11 cellular contexts compared by ENCODE assay signal in genomic region chr13:32471187-32471922, GRCh38. TPM values are rescaled to one million over a fixed set of nuclear protein-coding genes. Genes with fewer than 3 reads are reported as not detected.
DNase-seq lines count a peak whose midpoint lies in the region; ATAC-seq, FAIRE-seq and TF ChIP-seq lines count a peak whose summit lies in the region.
"Had no signal": no experiment of that assay in that cellular context is flagged by ENCODE, and none has a peak within 500 bp of the region (broad histone marks: within the 10 kb centered on the region; RNA-seq: fewer than 3 reads in every experiment).

No MANE protein-coding gene starts in this region.

- H3K9ac ChIP-seq in HepG2 (ENCODE audit: insufficient read depth, low read depth, low read length) = no peak overlapping the region

- no peaks in the 10 kb centered on the region for H3K79me2 ChIP-seq in HepG2 (ENCODE audit: insufficient read depth, low read length)

- DNase-seq in HepG2 (ENCODE audit: low spot score) = no peak
- DNase-seq in right lobe of liver = no peak
- peak; percentile 74 to 88 for DNase-seq in erythroblast (lab: John Stamatoyannopoulos, UW)
- DNase-seq in stimulated activated CD4-positive, alpha-beta T cell treated with anti-CD3 and anti-CD28 coated beads, Interleukin-15, amount 100 ng/mL, for 24 hours = no peak
- no peak for DNase-seq in HPDE6-E6E7 (ENCODE audit: extremely low spot score)
- DNase-seq: dermis blood vessel endothelial cell, NCI-H2171 treated with DMSO at 0.1 percent for 48 hours had no signal

- no peak overlapping the region for H3K4me3 Mint-ChIP-seq in nephron

- no peak for FAIRE-seq in HepG2 (lab: Jason Lieb, UNC)
- FAIRE-seq: urothelium cell line had no signal

- H3K9me3 ChIP-seq in HepG2 (ENCODE audit: low read length) = no peaks in the 10 kb centered on the region
- H3K9me3 ChIP-seq in right lobe of liver = no peaks in the 10 kb centered on the region

- no peak overlapping the region for H3K4me3 ChIP-seq in HepG2 (replicated peaks in 1 of 3; ENCODE audit: insufficient read depth in 1 of 3, low read depth in 2 of 3, low read length in 3 of 3)
- H3K4me3 ChIP-seq in right lobe of liver = no peak overlapping the region

- H4K20me1 ChIP-seq in HepG2 (ENCODE audit: insufficient read depth, low read length) = no peaks in the 10 kb centered on the region

- 76% methylated on average over 10 of the region's 12 CpGs for WGBS in HepG2 (ENCODE audit: low lambda C conversion rate)
- WGBS in right lobe of liver (ENCODE audit: insufficient coverage, low coverage, low lambda C conversion rate, missing lambda C conversion rate) = 70% methylated on average over 3 of the region's 12 CpGs

- BruUV-seq in HepG2 (replicated peaks; lab: Mats Ljungman, UMichigan) = no TSS peak

- no peak for TF ChIP-seq EP300 in HepG2 (IDR thresholded peaks at IDR 0.05; ENCODE audit: low read depth in 2 of 2, low read length in 2 of 2)
- TF ChIP-seq EP300 in HepG2 (CRISPR knock-in tag; IDR thresholded peaks at IDR 0.05; ENCODE audit: borderline replicate concordance) = no peak

- CTCF ChIA-PET in HepG2 (lab: Yijun Ruan, JAX; ENCODE audit: low intra/inter-chr PET ratio, low total read pairs) = no interaction called here

- POLR2A ChIA-PET in HepG2 (lab: Yijun Ruan, JAX) = no interaction called here

- H3K4me1 ChIP-seq in HepG2 (ENCODE audit: insufficient read depth, low read length) = no peaks in the 10 kb centered on the region
- no peaks in the 10 kb centered on the region for H3K4me1 ChIP-seq in right lobe of liver

- H3K4me2 ChIP-seq in HepG2 (ENCODE audit: low read depth, low read length) = no peak overlapping the region

- TF ChIP-seq CTCF in HepG2 (CRISPR knock-in tag; IDR thresholded peaks at IDR 0.05) (no peak), right lobe of liver (IDR thresholded peaks at IDR 0.05) (no peak), nephron (IDR thresholded peaks at IDR 0.05; ENCODE audit: unreplicated experiment in 3 of 3) (no peak)

- TF ChIP-seq POLR2A in HepG2 (IDR thresholded peaks at IDR 0.05; ENCODE audit: insufficient read depth in 1 of 2, low read depth in 2 of 2, low read length in 2 of 2) (no peak), right lobe of liver (IDR thresholded peaks at IDR 0.05) (no peak), erythroblast (IDR thresholded peaks at IDR 0.05; ENCODE audit: low read length) (no peak)

- H3K27ac ChIP-seq in HepG2 (ENCODE audit: extremely low read length, insufficient read depth, low read length) = no peak overlapping the region
- no peak overlapping the region for H3K27ac ChIP-seq in right lobe of liver

- H3K27me3 ChIP-seq in HepG2 (ENCODE audit: control insufficient read depth in 1 of 2, insufficient read depth in 2 of 2, low read length in 2 of 2) (no peaks in the 10 kb centered on the region), right lobe of liver (no peaks in the 10 kb centered on the region)

- peak overlapping the region; percentile 89 to 93 (median 91) for H3K27ac Mint-ChIP-seq in nephron

- H3K9me3 Mint-ChIP-seq in nephron = no peaks in the 10 kb centered on the region

- no peaks in the 10 kb centered on the region for H3K36me3 ChIP-seq in HepG2 (replicated peaks in 1 of 2; ENCODE audit: control insufficient read depth in 1 of 2, insufficient read depth in 2 of 2, low read length in 2 of 2)
- H3K36me3 ChIP-seq in right lobe of liver = no peaks in the 10 kb centered on the region

- H3K27me3 Mint-ChIP-seq in nephron (ENCODE audit: low read depth) = no peaks in the 10 kb centered on the region

- H3K36me3 Mint-ChIP-seq in nephron (ENCODE audit: low read depth) = no peaks in the 10 kb centered on the region

- peaks cover 30% of the 10 kb centered on the region for H3K4me1 Mint-ChIP-seq in nephron

- intact Hi-C loops in HepG2 (cut with micrococcal nuclease; ENCODE audit: unreplicated experiment) (no loop called here), right lobe of liver (cut with DNase I) (no loop called here)

- H2AFZ ChIP-seq in HepG2 (ENCODE audit: low read length) = no peak overlapping the region

- in situ Hi-C loops in HepG2 (cut with HindIII; ENCODE audit: extremely low pct_ligation_motif_present, low pct_unique_long_range_greater_than_20kb) = no loop called here

- TF ChIP-seq RAD21 in HepG2 (CRISPR knock-in tag; IDR thresholded peaks at IDR 0.05) = no peak

- ATAC-seq in HepG2 = no peak
- no peak for ATAC-seq in right lobe of liver
- no peak for ATAC-seq in GM18511 (IDR thresholded peaks at IDR 0.05; ENCODE audit: unreplicated experiment)
- ATAC-seq in HG03571 (IDR thresholded peaks at IDR 0.05; ENCODE audit: unreplicated experiment) = no peak

TF ChIP-seq in HepG2, 621 proteins besides CTCF, POLR2A, EP300 and RAD21:
- TF ChIP-seq ZSCAN31 (CRISPR knock-in tag; IDR thresholded peaks at IDR 0.05; ENCODE audit: low read depth) (peak; percentile 100), ZNF616 (CRISPR knock-in tag; IDR thresholded peaks at IDR 0.05; ENCODE audit: low read depth) (no peak), ZNF629 (CRISPR knock-in tag; conservative IDR thresholded peaks at IDR 0.05) (0 out of 2 replicates have a peak, but pooled peaks have one; percentile 23), MAFK (conservative IDR thresholded peaks at IDR 0.05 in 1 of 2, IDR thresholded peaks at IDR 0.05 in 1 of 2; ENCODE audit: low read length in 2 of 2) (no peak), ZNF574 (CRISPR knock-in tag; IDR thresholded peaks at IDR 0.05) (no peak), ZNF672 (CRISPR knock-in tag; IDR thresholded peaks at IDR 0.05) (no peak), SOX13 (IDR thresholded peaks at IDR 0.05) (no peak), SOX13 (CRISPR knock-in tag; conservative IDR thresholded peaks at IDR 0.05 in 1 of 2, IDR thresholded peaks at IDR 0.05 in 1 of 2) (0 out of 4 replicates have a peak, but pooled peaks of 1 of the 2 experiments have one; percentile 7)

RNA-seq across cellular contexts. Expression of gene N4BP2L1, which starts 43.4 kb away (rescaled TPM):
- 11.8 and 13.2 TPM in 2 replicates for total RNA-seq in HepG2 (2016; rRNA removed; fragmentation: Illumina TruSeq; extraction: Trizol)
- total RNA-seq in HepG2 (2016; cell fraction: cytosol; rRNA removed; fragmentation: Illumina TruSeq; extraction: Trizol; ENCODE audit: low read depth) = 3.8 and 4.6 TPM in 2 replicates
- total RNA-seq in HepG2 (2016; cell fraction: insoluble cytoplasmic fraction; rRNA removed; fragmentation: Illumina TruSeq; extraction: Trizol) = 11.6 and 12.8 TPM in 2 replicates
- total RNA-seq in HepG2 (2016; cell fraction: membrane; rRNA removed; fragmentation: Illumina TruSeq; extraction: Trizol) = 8.3 and 8.8 TPM in 2 replicates
- total RNA-seq in HepG2 (2016; cell fraction: nucleus; rRNA removed; fragmentation: Illumina TruSeq; extraction: Trizol) = 13.1 and 18.3 TPM in 2 replicates
- 30.4 and 34.5 TPM in 2 replicates for polyA plus RNA-seq in HepG2 (2011; rRNA removed)
- polyA plus RNA-seq in HepG2 (2011; cell fraction: cytosol; rRNA removed) = 15.0 and 21.1 TPM in 2 replicates
- 27.0 and 36.1 TPM in 2 replicates for polyA plus RNA-seq in HepG2 (2011; cell fraction: nucleus; rRNA removed)
- polyA plus RNA-seq in HepG2 (2012) = 30.9 and 33.4 TPM in 2 replicates
- polyA plus RNA-seq in HepG2 (2016; cell fraction: cytosol; fragmentation: Illumina TruSeq; extraction: Trizol; ENCODE audit: low read depth) = 3.5 and 4.7 TPM in 2 replicates
- polyA plus RNA-seq in HepG2 (2016; cell fraction: insoluble cytoplasmic fraction; fragmentation: Illumina TruSeq; extraction: Trizol; ENCODE audit: low read depth) = 13.1 and 14.1 TPM in 2 replicates
- polyA plus RNA-seq in HepG2 (2016; cell fraction: membrane; fragmentation: Illumina TruSeq; extraction: Trizol; ENCODE audit: low read depth) = 9.2 and 9.4 TPM in 2 replicates
- 29.5 and 35.4 TPM in 2 replicates for polyA plus RNA-seq in HepG2 (2016; cell fraction: nucleus; fragmentation: Illumina TruSeq; extraction: Trizol; ENCODE audit: insufficient read depth, low read depth)
- 8.4 TPM in 1 of 2 replicates, not detected in the other for polyA minus RNA-seq in HepG2 (2011; rRNA and poly(A)+ RNA removed; ENCODE audit: low replicate concordance)
- 11.7 and 12.8 TPM in 2 replicates for polyA minus RNA-seq in HepG2 (2011; cell fraction: cytosol; rRNA and poly(A)+ RNA removed)
- polyA minus RNA-seq in HepG2 (2011; cell fraction: nucleus; rRNA and poly(A)+ RNA removed) = 45.6 and 48.0 TPM in 2 replicates
- 10 to 100 TPM; 17.4 to 56.9 (median 26.5) TPM for total RNA-seq in right lobe of liver

Comparison
In these comparisons a context has a peak if more than half of its experiments do, and no peak if none do; other contexts are left out.
1. DNase-seq: peak in erythroblast (2 of 2); none in HepG2 (single experiment), right lobe of liver (0 of 3), stimulated activated CD4-positive, alpha-beta T cell treated with anti-CD3 and anti-CD28 coated beads, Interleukin-15, amount 100 ng/mL, for 24 hours (single experiment) and HPDE6-E6E7 (single experiment).